ENCODE assay signal across 9 cellular contexts in genomic region chr2:84927275-84927627, GRCh38. TPM values are rescaled to one million over a fixed set of nuclear protein-coding genes. Genes with fewer than 3 reads are reported as not detected.
DNase-seq lines count a peak whose midpoint lies in the region; ATAC-seq lines count a peak whose summit lies in the region.
"Had no signal": no experiment of that assay in that cellular context is flagged by ENCODE, and none has a peak within 500 bp of the region (broad histone marks: within the 10 kb centered on the region; RNA-seq: fewer than 3 reads in every experiment).

No MANE protein-coding gene starts in this region.

- no peaks in the 10 kb centered on the region for H3K27me3 ChIP-seq in iPS-15b (ENCODE audit: control insufficient read depth, insufficient read depth, low read length)
- H3K27me3 ChIP-seq: brain microvascular endothelial cell had no signal

- H3K9me3 ChIP-seq in iPS-15b (ENCODE audit: control insufficient read depth, insufficient read depth, low read length): no peaks in the 10 kb centered on the region

- H3K4me1 ChIP-seq in iPS-15b (ENCODE audit: control insufficient read depth, insufficient read depth, low read length): peaks cover 10% of the 10 kb centered on the region

- H3K27ac Mint-ChIP-seq in stimulated activated naive CD8-positive, alpha-beta T cell treated with anti-CD3 and anti-CD28 coated beads, Interleukin-15, Interleukin-2, amounts not matched to agents 100 ng/mL and 50 ng/mL, for 24 hours: peak overlapping the region; percentile 96
- peak overlapping the region; percentile 95 to 97 for H3K27ac Mint-ChIP-seq in T-cell

- H3K9me3 Mint-ChIP-seq in stimulated activated naive CD8-positive, alpha-beta T cell treated with anti-CD3 and anti-CD28 coated beads, Interleukin-15, Interleukin-2, amounts not matched to agents 100 ng/mL and 50 ng/mL, for 24 hours: no peaks in the 10 kb centered on the region
- no peaks in the 10 kb centered on the region for H3K9me3 Mint-ChIP-seq in T-cell

- H3K4me3 ChIP-seq in iPS-15b (ENCODE audit: low read depth, low read length): peak overlapping the region; percentile 26

- no peak for DNase-seq in stimulated activated naive CD8-positive, alpha-beta T cell treated with anti-CD3 and anti-CD28 coated beads, Interleukin-15, Interleukin-2, amounts not matched to agents 100 U/mL and 50 U/mL, for 24 hours
- DNase-seq in T-cell: no peak
- DNase-seq in activated gamma-delta T cell treated with Interleukin-2 at 50 U/mL for 16 hours: no peak
- no peak for DNase-seq in T-helper 9 cell
- no peak for DNase-seq in HuH-7 (ENCODE audit: low spot score)

- H3K9ac ChIP-seq in iPS-15b (ENCODE audit: low read depth, low read length): no peak overlapping the region

- no peaks in the 10 kb centered on the region for H3K27me3 Mint-ChIP-seq in stimulated activated naive CD8-positive, alpha-beta T cell treated with anti-CD3 and anti-CD28 coated beads, Interleukin-15, Interleukin-2, amounts not matched to agents 100 ng/mL and 50 ng/mL, for 24 hours
- H3K27me3 Mint-ChIP-seq in T-cell: no peaks in the 10 kb centered on the region

- no peaks in the 10 kb centered on the region for H3K36me3 Mint-ChIP-seq in stimulated activated naive CD8-positive, alpha-beta T cell treated with anti-CD3 and anti-CD28 coated beads, Interleukin-15, Interleukin-2, amounts not matched to agents 100 ng/mL and 50 ng/mL, for 24 hours (ENCODE audit: low read depth)
- H3K36me3 Mint-ChIP-seq in T-cell: no peaks in the 10 kb centered on the region

- POLR2A ChIA-PET in T-cell (lab: Charles Lee): no interaction called here

- peaks cover 66% of the 10 kb centered on the region for H3K4me1 Mint-ChIP-seq in stimulated activated naive CD8-positive, alpha-beta T cell treated with anti-CD3 and anti-CD28 coated beads, Interleukin-15, Interleukin-2, amounts not matched to agents 100 ng/mL and 50 ng/mL, for 24 hours (ENCODE audit: low read depth)
- H3K4me1 Mint-ChIP-seq in T-cell: peaks cover 45 to 60% (median 49%) of the 10 kb centered on the region in 3 donors

- CTCF ChIA-PET in T-cell (lab: Charles Lee): interaction anchor here (1.1 to 2.7 kb wide), 4 partner anchors 46 to 296 kb away, joined by 6 to 41 read pairs (median 14); partner anchors contain the start of gene TRABD2A (in 1 of the 2)

- no peaks in the 10 kb centered on the region for H3K36me3 ChIP-seq in iPS-15b (ENCODE audit: control insufficient read depth, insufficient read depth, low read length)
- H3K36me3 ChIP-seq: brain microvascular endothelial cell had no signal

- no peak for ATAC-seq in stimulated activated naive CD8-positive, alpha-beta T cell treated with anti-CD3 and anti-CD28 coated beads, Interleukin-15, Interleukin-2, amounts not matched to agents 100 U/mL and 50 U/mL, for 24 hours
- no peak for ATAC-seq in T-cell (replicated peaks in 1 of 4)
- no peak for ATAC-seq in HG02884 (IDR thresholded peaks at IDR 0.05; ENCODE audit: unreplicated experiment)

- H3K4me3 Mint-ChIP-seq in stimulated activated naive CD8-positive, alpha-beta T cell treated with anti-CD3 and anti-CD28 coated beads, Interleukin-15, Interleukin-2, amounts not matched to agents 100 ng/mL and 50 ng/mL, for 24 hours: peak overlapping the region; percentile 95
- peak overlapping the region; percentile 91 to 97 (median 92) for H3K4me3 Mint-ChIP-seq in T-cell

RNA-seq across cellular contexts. Expression of gene TMSB10, which starts 21.8 kb away (rescaled TPM):
- 1,000 to 10,000 TPM; 1,423 to 1,890 (median 1,689) TPM for total RNA-seq in T-cell

RNA-seq across cellular contexts. Expression of gene KCMF1, which starts 43.7 kb away (rescaled TPM):
- total RNA-seq in T-cell: 10 to 100 TPM; 56.7 to 62.5 (median 60.3) TPM

RNA-seq across cellular contexts. Expression of gene TRABD2A, which starts 46.4 kb away (rescaled TPM):
- 100 to 1,000 TPM in 3 of 5 donors, 10 to 100 TPM in 2; 77.3 to 219 (median 106) TPM for total RNA-seq in T-cell
